Comparison of ENCODE assay signal across 20 cellular contexts in genomic region chr13:79745141-79745540, GRCh38.
"Had no signal": no experiment of that assay in that cellular context is flagged by ENCODE, and none has a peak within 500 bp of the region (broad histone marks: within the 10 kb centered on the region; RNA-seq: fewer than 3 reads in every experiment).

No MANE protein-coding gene starts in this region.

- H3K9ac ChIP-seq: parathyroid adenoma had no signal

- H3K27ac ChIP-seq: coronary artery, gastrocnemius medialis, heart right ventricle, neutrophil, parathyroid adenoma, sigmoid colon, spleen, testis, upper lobe of right lung had no signal

- H3K27me3 ChIP-seq: gastrocnemius medialis, heart right ventricle, neutrophil, sigmoid colon, spleen, testis, upper lobe of right lung had no signal

- H3K4me1 ChIP-seq: parathyroid adenoma, spleen had no signal

- H3K9me3 ChIP-seq: gastrocnemius medialis, heart right ventricle, neutrophil, sigmoid colon, spleen, testis, upper lobe of right lung had no signal

- ATAC-seq: activated CD4-positive, alpha-beta T cell treated with anti-CD3 and anti-CD28 coated beads for 36 hours; gastrocnemius medialis; heart right ventricle; naive thymus-derived CD8-positive, alpha-beta T cell; stimulated activated memory B cell treated with anti-CD40 and anti-IgM and Interleukin-4, amounts not matched to agents 10 μg/mL and 1 μg/mL and 100 μg/mL, for 72 hours; upper lobe of right lung; WTC11 had no signal

- H2AFZ ChIP-seq: parathyroid adenoma had no signal

- H3K79me2 ChIP-seq: parathyroid adenoma had no signal

- H3K36me3 ChIP-seq: gastrocnemius medialis, heart right ventricle, neutrophil, sigmoid colon, spleen, upper lobe of right lung had no signal

- FAIRE-seq: endometrium, TTC549 had no signal

- DNase-seq: activated CD4-positive, alpha-beta T cell treated with anti-CD3 and anti-CD28 coated beads for 36 hours; activated CD4-positive, alpha-beta T cell treated with anti-CD3 and anti-CD28 coated beads, Interleukin-2, amount 50 U/mL, for 48 hours; activated gamma-delta T cell; gastrocnemius medialis; heart right ventricle; immature natural killer cell; mesendoderm; naive thymus-derived CD8-positive, alpha-beta T cell; sigmoid colon; spleen; stimulated activated CD4-positive, alpha-beta T cell treated with anti-CD3 and anti-CD28 coated beads, Interleukin-4, amount 100 ng/mL, for 4 hours; testis; upper lobe of right lung had no signal

- H3K4me3 ChIP-seq: coronary artery, gastrocnemius medialis, heart right ventricle, sigmoid colon, spleen, testis, upper lobe of right lung had no signal
